In the genomic region with DNA sequence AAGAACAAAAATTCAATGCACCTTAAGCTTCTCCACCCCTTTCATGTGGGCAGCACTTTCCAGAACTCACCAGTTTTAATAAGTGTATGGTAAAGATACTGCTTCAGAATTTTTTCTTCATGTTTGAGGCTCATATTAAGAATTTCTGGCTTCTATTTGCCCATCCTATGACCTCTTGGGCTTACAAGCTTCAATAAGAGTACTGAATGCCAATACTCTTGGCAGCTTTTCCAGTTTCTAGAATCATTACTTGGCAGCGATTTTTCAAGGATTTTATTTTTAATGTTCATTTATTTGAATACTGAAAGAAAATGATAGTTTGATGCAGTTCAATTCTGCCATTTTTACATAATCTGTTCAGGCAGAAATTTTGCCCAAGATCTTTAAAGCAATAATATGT, we compare ENCODE assay signal across 28 cellular contexts.
"Had no signal": no experiment of that assay in that cellular context is flagged by ENCODE, and none has a peak within 500 bp of the region (broad histone marks: within the 10 kb centered on the region; RNA-seq: fewer than 3 reads in every experiment).

No MANE protein-coding gene starts in this region.

- H3K9me3 ChIP-seq: left lung, lower lobe of right lung, prostate gland, right lobe of liver, testis, thyroid gland, transverse colon, upper lobe of left lung, vagina had no signal

- ATAC-seq: left colon; left lung; lower lobe of right lung; naive thymus-derived CD8-positive, alpha-beta T cell; pancreas; right lobe of liver; stimulated activated memory B cell treated with anti-CD40 and anti-IgM and Interleukin-4, amounts not matched to agents 10 μg/mL and 1 μg/mL and 100 μg/mL, for 72 hours; stimulated activated naive CD8-positive, alpha-beta T cell treated with anti-CD3 and anti-CD28 coated beads, Interleukin-15, amount 100 ng/mL, for 72 hours had no signal

- H3K4me1 ChIP-seq: left lung, lower lobe of right lung, pancreas, prostate gland, right lobe of liver, testis, thyroid gland, transverse colon, upper lobe of left lung, vagina had no signal

- H3K4me3 ChIP-seq: left lung, lower lobe of right lung, pancreas, prostate gland, right lobe of liver, smooth muscle cell, testis, thyroid gland, transverse colon, upper lobe of left lung, vagina had no signal

- H3K27ac ChIP-seq: left lung, lower lobe of right lung, pancreas, prostate gland, right lobe of liver, testis, thyroid gland, transverse colon, upper lobe of left lung, vagina had no signal

- DNase-seq: hypothalamus; immature natural killer cell; kidney; left colon; left lung; lower lobe of right lung; mammary epithelial cell; mesenchymal stem cell; naive thymus-derived CD8-positive, alpha-beta T cell; nucleus accumbens; pancreas; posterior cingulate gyrus; retina; right lobe of liver; stimulated activated CD4-positive, alpha-beta T cell treated with anti-CD3 and anti-CD28 coated beads, Interleukin-1b, Interleukin-23, amount 100 ng/mL, for 48 hours; stimulated activated CD4-positive, alpha-beta T cell treated with anti-CD3 and anti-CD28 coated beads, Interleukin-2, amount 100 ng/mL, for 48 hours; stimulated activated CD4-positive, alpha-beta T cell treated with anti-CD3 and anti-CD28 coated beads, Interleukin-4, amount 100 ng/mL, for 4 hours; stimulated activated CD8-positive, alpha-beta memory T cell treated with anti-CD3 and anti-CD28 coated beads, Interleukin-4, amount 100 ng/mL, for 48 hours; stimulated activated naive CD4-positive, alpha-beta T cell treated with Interleukin-2 at 50 U/mL for 16 hours; stimulated activated naive CD8-positive, alpha-beta T cell treated with anti-CD3 and anti-CD28 coated beads, Interleukin-15, amount 100 ng/mL, for 72 hours; testis; thyroid gland; transverse colon; upper lobe of left lung had no signal

- H3K4me2 ChIP-seq: smooth muscle cell had no signal

- H3K36me3 ChIP-seq: left lung, lower lobe of right lung, pancreas, prostate gland, right lobe of liver, thyroid gland, transverse colon, upper lobe of left lung, vagina had no signal

- H3K27me3 ChIP-seq: left lung, pancreas, right lobe of liver, testis, thyroid gland, transverse colon, upper lobe of left lung, vagina had no signal
